ENCODE assay signal across 11 cellular contexts in the genomic region with DNA sequence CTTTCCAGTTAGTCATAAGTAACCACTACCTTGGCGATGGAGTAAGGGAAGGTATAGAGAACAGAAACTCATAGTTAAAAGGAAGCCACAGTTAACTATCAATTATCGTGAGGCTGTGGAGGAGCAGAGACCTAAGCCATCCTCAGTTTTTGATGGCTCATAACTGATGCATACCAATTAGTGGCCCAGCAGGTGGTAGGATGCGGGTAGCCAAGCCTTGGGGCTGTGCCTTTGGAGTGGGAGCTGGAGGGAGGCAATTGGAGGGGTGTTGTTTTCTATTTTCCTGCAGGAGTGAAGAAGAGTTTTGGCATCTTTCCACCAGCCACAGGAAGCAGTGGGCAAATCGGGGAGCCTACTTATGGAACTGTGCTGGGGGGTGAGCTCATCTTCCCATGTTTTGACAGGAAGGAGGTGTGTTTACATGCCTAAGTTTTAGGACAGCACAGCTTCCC.
DNase-seq lines count a peak whose midpoint lies in the region; ATAC-seq, FAIRE-seq and TF ChIP-seq lines count a peak whose summit lies in the region.
"Had no signal": no experiment of that assay in that cellular context is flagged by ENCODE, and none has a peak within 500 bp of the region (broad histone marks: within the 10 kb centered on the region; RNA-seq: fewer than 3 reads in every experiment).

No MANE protein-coding gene starts in this region.

- H3K36me3 Mint-ChIP-seq in brain (peaks cover 25% of the 10 kb centered on the region), nephron progenitor cell (ENCODE audit: low read depth) (peaks cover 6% of the 10 kb centered on the region)
- no peaks in the 10 kb centered on the region for H3K36me3 Mint-ChIP-seq in natural killer cell treated with Interleukin-12 subunit alpha and Interleukin-12 subunit beta and Interleukin-15 and Interleukin-18, amount 100 ng/mL, for 72 hours

- H3K27ac ChIP-seq in gastroesophageal sphincter = no peak overlapping the region
- H3K27ac ChIP-seq: VCaP had no signal

- H3K4me3 Mint-ChIP-seq in brain = no peak overlapping the region
- H3K4me3 Mint-ChIP-seq in natural killer cell treated with Interleukin-12 subunit alpha and Interleukin-12 subunit beta and Interleukin-15 and Interleukin-18, amount 100 ng/mL, for 72 hours = no peak overlapping the region
- no peak overlapping the region for H3K4me3 Mint-ChIP-seq in nephron progenitor cell

- no peaks in the 10 kb centered on the region for H3K9me3 ChIP-seq in gastroesophageal sphincter

- H3K4me1 ChIP-seq in gastroesophageal sphincter = peaks cover 0 to 17% (median 3%) of the 10 kb centered on the region in 3 donors

- H3K4me3 ChIP-seq in Jurkat, Clone E6-1 (ENCODE audit: low read length) = no peak overlapping the region
- H3K4me3 ChIP-seq in gastroesophageal sphincter = no peak overlapping the region

- TF ChIP-seq EP300 in gastroesophageal sphincter (IDR thresholded peaks at IDR 0.05) = no peak

- peak; percentile 68 for FAIRE-seq in GM18507 (lab: Jason Lieb, UNC)

- TF ChIP-seq CTCF in brain (conservative IDR thresholded peaks at IDR 0.05) = no peak
- TF ChIP-seq CTCF in nephron progenitor cell (IDR thresholded peaks at IDR 0.05) = no peak
- no peak for TF ChIP-seq CTCF in gastroesophageal sphincter (IDR thresholded peaks at IDR 0.05)

- H3K27me3 ChIP-seq in gastroesophageal sphincter = no peaks in the 10 kb centered on the region

- 81 to 92% methylated on average over 2 to 4 of the region's 4 CpGs for WGBS in gastroesophageal sphincter (ENCODE audit: low coverage in 1 of 2), 2 donors

- no peaks in the 10 kb centered on the region for H3K36me3 ChIP-seq in gastroesophageal sphincter

- H3K9me3 Mint-ChIP-seq in brain (peaks cover 0 to 5% (median 4%) of the 10 kb centered on the region in 5 experiments), nephron progenitor cell (no peaks in the 10 kb centered on the region)
- peaks cover 3% of the 10 kb centered on the region for H3K9me3 Mint-ChIP-seq in natural killer cell treated with Interleukin-12 subunit alpha and Interleukin-12 subunit beta and Interleukin-15 and Interleukin-18, amount 100 ng/mL, for 72 hours

- H3K4me1 Mint-ChIP-seq in brain (peaks cover 20% of the 10 kb centered on the region), nephron progenitor cell (no peaks in the 10 kb centered on the region)
- no peaks in the 10 kb centered on the region for H3K4me1 Mint-ChIP-seq in natural killer cell treated with Interleukin-12 subunit alpha and Interleukin-12 subunit beta and Interleukin-15 and Interleukin-18, amount 100 ng/mL, for 72 hours (ENCODE audit: low read depth in 2 of 2)

- DNase-seq in GM18507 (ENCODE audit: extremely low spot score, insufficient read length, low read depth) (no peak), nephron progenitor cell (no peak)
- peak; percentile 76 for DNase-seq in Jurkat, Clone E6-1 (ENCODE audit: low read depth, low spot score)
- DNase-seq in natural killer cell treated with Interleukin-12 subunit alpha and Interleukin-12 subunit beta and Interleukin-15 and Interleukin-18, amount 100 ng/mL, for 72 hours (ENCODE audit: low spot score) = no peak
- no peak for DNase-seq in activated CD4-positive, alpha-beta T cell treated with anti-CD3 and anti-CD28 coated beads for 1 hour
- DNase-seq: OCI-M1; stimulated activated naive CD4-positive, alpha-beta T cell had no signal

- no peak for TF ChIP-seq POLR2A in gastroesophageal sphincter (IDR thresholded peaks at IDR 0.05)

- peak; percentile 18 for ATAC-seq in HG02610 (IDR thresholded peaks at IDR 0.05; ENCODE audit: unreplicated experiment)
- no peak for ATAC-seq in natural killer cell treated with Interleukin-12 subunit alpha and Interleukin-12 subunit beta and Interleukin-15 and Interleukin-18, amount 100 ng/mL, for 72 hours
- no peak for ATAC-seq in gastroesophageal sphincter

- H3K27me3 Mint-ChIP-seq in brain (no peaks in the 10 kb centered on the region), nephron progenitor cell (ENCODE audit: low read depth, poor library complexity) (no peaks in the 10 kb centered on the region)
- peaks cover 9 to 15% of the 10 kb centered on the region in 2 donors for H3K27me3 Mint-ChIP-seq in natural killer cell treated with Interleukin-12 subunit alpha and Interleukin-12 subunit beta and Interleukin-15 and Interleukin-18, amount 100 ng/mL, for 72 hours

- H3K27ac Mint-ChIP-seq in brain = peak overlapping the region; percentile 3 to 47 (median 33)
- no peak overlapping the region for H3K27ac Mint-ChIP-seq in natural killer cell treated with Interleukin-12 subunit alpha and Interleukin-12 subunit beta and Interleukin-15 and Interleukin-18, amount 100 ng/mL, for 72 hours
- no peak overlapping the region for H3K27ac Mint-ChIP-seq in nephron progenitor cell

Comparison
In these comparisons a context has a peak if more than half of its experiments do, and no peak if none do; other contexts are left out.
1. H3K27ac Mint-ChIP-seq: peak in brain (5 of 5); none in natural killer cell treated with Interleukin-12 subunit alpha and Interleukin-12 subunit beta and Interleukin-15 and Interleukin-18, amount 100 ng/mL, for 72 hours (0 of 2) and nephron progenitor cell (single experiment).